In genomic region chr4:7771056-7771455, GRCh38 we compare ENCODE assay signal across 14 cellular contexts.
DNase-seq lines count a peak whose midpoint lies in the region; ATAC-seq and TF ChIP-seq lines count a peak whose summit lies in the region.
"Had no signal": no experiment of that assay in that cellular context is flagged by ENCODE, and none has a peak within 500 bp of the region (broad histone marks: within the 10 kb centered on the region; RNA-seq: fewer than 3 reads in every experiment).

No MANE protein-coding gene starts in this region.

- H3K4me3 Mint-ChIP-seq in HFFc6, result no peak overlapping the region
- peak overlapping the region; percentile 64 for H3K4me3 Mint-ChIP-seq in activated naive CD8-positive, alpha-beta T cell treated with anti-CD3 and anti-CD28 coated beads, Interleukin-2, amount 10 ng/mL, durations not matched to agents 7 days and 5 days
- H3K4me3 Mint-ChIP-seq: B cell had no signal

- peaks cover 34% of the 10 kb centered on the region for H3K27me3 Mint-ChIP-seq in HFFc6 (ENCODE audit: insufficient read depth)
- H3K27me3 Mint-ChIP-seq in activated naive CD8-positive, alpha-beta T cell treated with anti-CD3 and anti-CD28 coated beads, Interleukin-2, amount 10 ng/mL, durations not matched to agents 7 days and 5 days, result peaks cover 2% of the 10 kb centered on the region

- H3K36me3 Mint-ChIP-seq in HFFc6 (ENCODE audit: low read depth), result peaks cover 72% of the 10 kb centered on the region
- no peaks in the 10 kb centered on the region for H3K36me3 Mint-ChIP-seq in activated naive CD8-positive, alpha-beta T cell treated with anti-CD3 and anti-CD28 coated beads, Interleukin-2, amount 10 ng/mL, durations not matched to agents 7 days and 5 days

- no peaks in the 10 kb centered on the region for H3K9me3 Mint-ChIP-seq in HFFc6
- H3K9me3 Mint-ChIP-seq in activated naive CD8-positive, alpha-beta T cell treated with anti-CD3 and anti-CD28 coated beads, Interleukin-2, amount 10 ng/mL, durations not matched to agents 7 days and 5 days, result no peaks in the 10 kb centered on the region

- H3K4me1 Mint-ChIP-seq in HFFc6 (ENCODE audit: low read depth), result peaks cover 31% of the 10 kb centered on the region
- H3K4me1 Mint-ChIP-seq in activated naive CD8-positive, alpha-beta T cell treated with anti-CD3 and anti-CD28 coated beads, Interleukin-2, amount 10 ng/mL, durations not matched to agents 7 days and 5 days, result peaks cover 15% of the 10 kb centered on the region
- H3K4me1 Mint-ChIP-seq: B cell had no signal

- no peak for DNase-seq in HFFc6
- DNase-seq in activated CD4-positive, alpha-beta T cell treated with anti-CD3 and anti-CD28 coated beads, Interleukin-2, amount 50 U/mL, for 4 hours, result peak; percentile 38 to 47
- DNase-seq in activated naive CD8-positive, alpha-beta T cell treated with anti-CD3 and anti-CD28 coated beads, Interleukin-2, amount 10 ng/mL, durations not matched to agents 7 days and 5 days, result no peak
- peak; percentile 40 to 47 for DNase-seq in stimulated activated CD4-positive, alpha-beta T cell treated with anti-CD3 and anti-CD28 coated beads, Interleukin-2, amount 100 ng/mL, for 24 hours
- no peak for DNase-seq in globus pallidus (ENCODE audit: low spot score)
- DNase-seq in SHP77 treated with DMSO at 0.1 percent for 48 hours (lab: John Stamatoyannopoulos, UW), result no peak
- DNase-seq in SHP77 (lab: John Stamatoyannopoulos, UW), result no peak
- no peak for DNase-seq in DMS79 (lab: John Stamatoyannopoulos, UW)
- DNase-seq: amniotic stem cell, NCI-H1105, NCI-H524 treated with DMSO at 0.1 percent for 48 hours, Right ventricle myocardium superior, WERI-Rb-1 had no signal

- TF ChIP-seq CTCF in HFFc6 (IDR thresholded peaks at IDR 0.05), result no peak

- ATAC-seq in activated naive CD8-positive, alpha-beta T cell treated with anti-CD3 and anti-CD28 coated beads, Interleukin-2, amount 10 ng/mL, durations not matched to agents 7 days and 5 days (ENCODE audit: low read depth), result peak; percentile 71

- H3K27ac Mint-ChIP-seq in HFFc6, result peak overlapping the region; percentile 40; the same call in 1 of the 2 replicates
- peak overlapping the region; percentile 82 for H3K27ac Mint-ChIP-seq in activated naive CD8-positive, alpha-beta T cell treated with anti-CD3 and anti-CD28 coated beads, Interleukin-2, amount 10 ng/mL, durations not matched to agents 7 days and 5 days
- H3K27ac Mint-ChIP-seq: B cell had no signal

- POLR2A ChIA-PET in activated naive CD8-positive, alpha-beta T cell treated with anti-CD3 and anti-CD28 coated beads, Interleukin-2, amount 10 ng/mL, durations not matched to agents 7 days and 5 days (lab: Charles Lee), result no interaction called here

Comparison
In these comparisons a context has a peak if more than half of its experiments do, and no peak if none do; other contexts are left out.
1. DNase-seq: peak in activated CD4-positive, alpha-beta T cell treated with anti-CD3 and anti-CD28 coated beads, Interleukin-2, amount 50 U/mL, for 4 hours (2 of 2) and stimulated activated CD4-positive, alpha-beta T cell treated with anti-CD3 and anti-CD28 coated beads, Interleukin-2, amount 100 ng/mL, for 24 hours (2 of 2); none in HFFc6 (single experiment), activated naive CD8-positive, alpha-beta T cell treated with anti-CD3 and anti-CD28 coated beads, Interleukin-2, amount 10 ng/mL, durations not matched to agents 7 days and 5 days (single experiment), globus pallidus (single experiment), SHP77 treated with DMSO at 0.1 percent for 48 hours (single experiment), SHP77 (0 of 2) and DMS79 (single experiment).